Comparison of ENCODE assay signal across 7 cellular contexts in genomic region chr14:35401422-35401729, GRCh38. TPM values are rescaled to one million over a fixed set of nuclear protein-coding genes. Genes with fewer than 3 reads are reported as not detected.
DNase-seq lines count a peak whose midpoint lies in the region; ATAC-seq and TF ChIP-seq lines count a peak whose summit lies in the region.

No MANE protein-coding gene starts in this region.

- peak overlapping the region; percentile 22 for H2AK9ac ChIP-seq in IMR-90 (replicated peaks; ENCODE audit: low read depth, low read length, poor library complexity)

- H3K36me3 ChIP-seq in IMR-90 (ENCODE audit: control insufficient read depth, insufficient read depth, low read length) (peaks cover 27% of the 10 kb centered on the region), stomach (peaks cover 37 to 48% (median 44%) of the 10 kb centered on the region in 4 donors)

- no peak overlapping the region for H4K5ac ChIP-seq in IMR-90 (ENCODE audit: low read depth, low read length)

- no peak overlapping the region for H2BK120ac ChIP-seq in IMR-90 (ENCODE audit: low read depth, low read length)

- no peak overlapping the region; a peak in 1 of 4 replicates for H4K8ac ChIP-seq in IMR-90 (ENCODE audit: low read depth in 2 of 2, low read length in 2 of 2)

- no peak overlapping the region for H3K4ac ChIP-seq in IMR-90 (ENCODE audit: low read depth, low read length)

- H3K14ac ChIP-seq in IMR-90 (replicated peaks; ENCODE audit: low read depth, low read length), result peak overlapping the region; percentile 4; the same call in 1 of the 2 replicates

- peaks cover 15% of the 10 kb centered on the region for H3K4me1 ChIP-seq in IMR-90 (ENCODE audit: control insufficient read depth, insufficient read depth, low read length)
- H3K4me1 ChIP-seq in stomach, result peaks cover 57 to 73% (median 69%) of the 10 kb centered on the region in 4 donors

- H3K27me3 Mint-ChIP-seq in activated naive CD8-positive, alpha-beta T cell treated with anti-CD3 and anti-CD28 coated beads, Interleukin-2, amount 50 U/mL, for 24 hours, result peaks cover 2% of the 10 kb centered on the region

- TF ChIP-seq RAD21 in IMR-90 (IDR thresholded peaks at IDR 0.05; ENCODE audit: low read length), result no peak

- peaks cover 35 to 48% of the 10 kb centered on the region in 2 experiments for H3K79me1 ChIP-seq in IMR-90 (ENCODE audit: low read depth in 1 of 2, low read length in 2 of 2)

- H2AFZ ChIP-seq in IMR-90 (replicated peaks; ENCODE audit: low read length, poor library complexity), result no peak overlapping the region

- no peak overlapping the region for H3K18ac ChIP-seq in IMR-90 (ENCODE audit: low read depth, low read length)

- dilution Hi-C loops in IMR-90 (cut with HindIII; ENCODE audit: low sequenced_read_pairs, unreplicated experiment), result no loop called here

- TF ChIP-seq CTCF in IMR-90 (conservative IDR thresholded peaks at IDR 0.05; ENCODE audit: low read depth, low read length) (no peak), stomach (IDR thresholded peaks at IDR 0.05) (no peak)

- H3K4me3 Mint-ChIP-seq in activated naive CD8-positive, alpha-beta T cell treated with anti-CD3 and anti-CD28 coated beads, Interleukin-2, amount 50 U/mL, for 24 hours, result peak overlapping the region; percentile 96

- H2BK20ac ChIP-seq in IMR-90 (ENCODE audit: low read depth, low read length), result no peak overlapping the region

- no TSS peak for BruUV-seq in IMR-90 (replicated peaks; lab: Mats Ljungman, UMichigan)

- no peak overlapping the region for H3K56ac ChIP-seq in IMR-90 (ENCODE audit: extremely low read depth, insufficient read depth, low read length)

- H3K27me3 ChIP-seq in IMR-90 (ENCODE audit: control insufficient read depth, insufficient read depth, low read length), result no peaks in the 10 kb centered on the region
- H3K27me3 ChIP-seq in layer of hippocampus (ENCODE audit: control insufficient read depth, insufficient read depth, low read length), result no peaks in the 10 kb centered on the region
- H3K27me3 ChIP-seq in stomach, result no peaks in the 10 kb centered on the region

- no peak for TF ChIP-seq EP300 in stomach (IDR thresholded peaks at IDR 0.05)

- in situ Hi-C loops in IMR-90 (cut with MboI; ENCODE audit: low sequenced_read_pairs), result loop anchor here (10.0 to 25.0 kb wide), 2 partner anchors 107 to 739 kb away; partner anchors contain the start of gene PSMA6

- no peak overlapping the region for H4K91ac ChIP-seq in IMR-90 (ENCODE audit: insufficient read depth, low read depth, low read length)

- peak overlapping the region; percentile 37; the same call in 1 of the 2 replicates for H3K4me2 ChIP-seq in IMR-90 (ENCODE audit: low read depth, low read length)

- H3K36me3 Mint-ChIP-seq in activated naive CD8-positive, alpha-beta T cell treated with anti-CD3 and anti-CD28 coated beads, Interleukin-2, amount 50 U/mL, for 24 hours (ENCODE audit: low read depth), result peaks cover 46% of the 10 kb centered on the region

- peaks cover 33% of the 10 kb centered on the region for H4K20me1 ChIP-seq in IMR-90 (ENCODE audit: insufficient read depth, low read length)

- H3K9me3 ChIP-seq in IMR-90 (ENCODE audit: control insufficient read depth, insufficient read depth, low read length) (no peaks in the 10 kb centered on the region), stomach (no peaks in the 10 kb centered on the region)

- no peaks in the 10 kb centered on the region for H3K9me3 Mint-ChIP-seq in activated naive CD8-positive, alpha-beta T cell treated with anti-CD3 and anti-CD28 coated beads, Interleukin-2, amount 50 U/mL, for 24 hours

- TF ChIP-seq POLR2A in IMR-90 (IDR thresholded peaks at IDR 0.05; ENCODE audit: low read depth, low read length), result no peak; the same call in 1 of the 2 replicates
- TF ChIP-seq POLR2A in stomach (IDR thresholded peaks at IDR 0.05), result no peak

- peak overlapping the region; percentile 66; the same call in 1 of the 2 replicates for H3K9ac ChIP-seq in IMR-90 (ENCODE audit: low read depth, low read length)

- H3K23ac ChIP-seq in IMR-90 (ENCODE audit: low read depth, low read length), result no peak overlapping the region; the same call in 1 of the 2 replicates

- H3K9me1 ChIP-seq in IMR-90 (ENCODE audit: insufficient read depth, low read length), result peaks cover 24% of the 10 kb centered on the region

- H2BK5ac ChIP-seq in IMR-90 (ENCODE audit: low read depth, low read length, poor library complexity, severe bottlenecking), result peak overlapping the region; percentile 42

- H3K4me3 ChIP-seq in IMR-90 (ENCODE audit: insufficient read depth, low read depth, low read length) (no peak overlapping the region), stomach (peak overlapping the region; percentile 72 to 97 (median 86))

- ATAC-seq in IMR-90 (ENCODE audit: low read depth) (no peak), esophagus mucosa (no peak)
- ATAC-seq in activated naive CD8-positive, alpha-beta T cell treated with anti-CD3 and anti-CD28 coated beads, Interleukin-2, amount 50 U/mL, for 24 hours, result no peak

- H2AK5ac ChIP-seq in IMR-90 (ENCODE audit: low read depth, low read length), result no peak overlapping the region

- H2BK15ac ChIP-seq in IMR-90 (ENCODE audit: low read depth, low read length), result no peak overlapping the region

- POLR2A ChIA-PET in IMR-90 (lab: Charles Lee; ENCODE audit: unreplicated experiment), result no interaction called here

- H3K4me1 Mint-ChIP-seq in activated naive CD8-positive, alpha-beta T cell treated with anti-CD3 and anti-CD28 coated beads, Interleukin-2, amount 50 U/mL, for 24 hours, result peaks cover 68% of the 10 kb centered on the region

- H3K27ac Mint-ChIP-seq in activated naive CD8-positive, alpha-beta T cell treated with anti-CD3 and anti-CD28 coated beads, Interleukin-2, amount 50 U/mL, for 24 hours, result peak overlapping the region; percentile 98

- CTCF ChIA-PET in IMR-90 (lab: Yijun Ruan, JAX), result no interaction called here

- DNase-seq in IMR-90 (no peak), stomach (no peak), NCI-H226 (no peak), head of caudate nucleus (no peak)
- DNase-seq in activated naive CD8-positive, alpha-beta T cell treated with anti-CD3 and anti-CD28 coated beads, Interleukin-2, amount 50 U/mL, for 24 hours, result no peak

- H3K27ac ChIP-seq in IMR-90 (ENCODE audit: insufficient read depth, low read length) (no peak overlapping the region), layer of hippocampus (ENCODE audit: low read depth, low read length) (peak overlapping the region; percentile 49), stomach (peak overlapping the region; percentile 62 to 100 (median 99))

- intact Hi-C loops in IMR-90 (cut with micrococcal nuclease), result loop anchor here (5.0 kb wide), 1 partner anchor 94 kb away; no protein-coding TSS in a partner anchor
- intact Hi-C loops in stomach (cut with DNase I; ENCODE audit: low total_unique reads), result loop anchor here (10.0 kb wide), 2 partner anchors 67 to 107 kb away; partner anchors contain the start of gene PSMA6
- intact Hi-C loops in head of caudate nucleus (cut with DNase I), result loop anchor here (10.0 kb wide), 2 partner anchors 177 to 423 kb away; partner anchors contain the start of gene BRMS1L

- WGBS in IMR-90 (ENCODE audit: extremely low coverage in 2 of 2, insufficient read length in 1 of 2), 2 experiments, result no CpG with 5 or more reads among the region's 5 CpGs
- WGBS in stomach, 5 donors, result 40 to 50% (median 46%) methylated on average over 5 of the region's 5 CpGs

TF ChIP-seq in IMR-90, 13 proteins besides CTCF, POLR2A, EP300 and RAD21:
- TF ChIP-seq BHLHE40 (IDR thresholded peaks at IDR 0.05; ENCODE audit: low read depth, low read length) (no peak), RFX5 (IDR thresholded peaks at IDR 0.05; ENCODE audit: low read depth, low read length) (no peak), SMC3 (IDR thresholded peaks at IDR 0.05; ENCODE audit: low read depth, low read length) (no peak), FOS (IDR thresholded peaks at IDR 0.05; ENCODE audit: low read depth, low read length) (no peak), MAZ (IDR thresholded peaks at IDR 0.05; ENCODE audit: borderline replicate concordance, low read depth, low read length) (no peak), CEBPB (IDR thresholded peaks at IDR 0.05; ENCODE audit: low read depth, low read length) (no peak), RCOR1 (IDR thresholded peaks at IDR 0.05; ENCODE audit: insufficient replicate concordance, low read length) (no peak), USF2 (IDR thresholded peaks at IDR 0.05; ENCODE audit: low read depth, low read length) (no peak), CHD1 (IDR thresholded peaks at IDR 0.05; ENCODE audit: low read depth, low read length) (no peak)

RNA-seq across cellular contexts. Expression of gene NFKBIA, which starts 3.2 kb away (rescaled TPM):
- total RNA-seq in IMR-90 (2012; rRNA removed), result 97.1 and 102 TPM in 2 replicates
- polyA plus RNA-seq in IMR-90 (2012; rRNA removed), result 71.1 and 76.5 TPM in 2 replicates
- 88.2 and 125 TPM in 2 replicates for polyA plus RNA-seq in IMR-90 (2012; cell fraction: cytosol; rRNA removed)
- polyA plus RNA-seq in IMR-90 (2012; cell fraction: nucleus; rRNA removed; ENCODE audit: low replicate concordance), result 272 and 345 TPM in 2 replicates
- total RNA-seq in stomach, result 100 to 1,000 TPM; 166 to 605 (median 226) TPM
- 100 to 1,000 TPM; 107 to 136 (median 131) TPM for polyA plus RNA-seq in stomach
- total RNA-seq in esophagus mucosa, result 119 TPM
